ENCODE assay signal across 9 cellular contexts in genomic region chr2:138827426-138828054, GRCh38. TPM values are rescaled to one million over a fixed set of nuclear protein-coding genes. Genes with fewer than 3 reads are reported as not detected.
DNase-seq lines count a peak whose midpoint lies in the region; ATAC-seq, FAIRE-seq and TF ChIP-seq lines count a peak whose summit lies in the region.
"Had no signal": no experiment of that assay in that cellular context is flagged by ENCODE, and none has a peak within 500 bp of the region (broad histone marks: within the 10 kb centered on the region; RNA-seq: fewer than 3 reads in every experiment).

No MANE protein-coding gene starts in this region.

- FAIRE-seq in GM18507 (lab: Jason Lieb, UNC) = peak; percentile 83
- FAIRE-seq in TTC549 (lab: Jason Lieb, UNC) = peak; percentile 96

- no peaks in the 10 kb centered on the region for H3K9me3 ChIP-seq in osteoblast (ENCODE audit: low read depth, low read length)

- no peaks in the 10 kb centered on the region for H3K4me1 ChIP-seq in osteoblast (ENCODE audit: insufficient read depth, low read length)

- no peaks in the 10 kb centered on the region for H4K20me1 ChIP-seq in osteoblast (ENCODE audit: insufficient read depth, low read length)

- H3K79me2 ChIP-seq in osteoblast (ENCODE audit: insufficient read depth, low read length) = no peaks in the 10 kb centered on the region

- peak; percentile 73 for ATAC-seq in HG02973 (IDR thresholded peaks at IDR 0.05; ENCODE audit: unreplicated experiment)

- no peak overlapping the region for H3K4me2 ChIP-seq in osteoblast (ENCODE audit: insufficient read depth, low read length)

- H2AFZ ChIP-seq in osteoblast (ENCODE audit: low read length) = no peak overlapping the region

- no peaks in the 10 kb centered on the region for H3K36me3 ChIP-seq in osteoblast (ENCODE audit: insufficient read depth, low read length)

- DNase-seq in CD1c-positive myeloid dendritic cell (ENCODE audit: extremely low spot score) (peak; percentile 74), GM18507 (ENCODE audit: extremely low spot score, insufficient read length, low read depth) (peak; percentile 28), NCI-H1694 treated with DMSO at 0.1 percent for 48 hours (lab: John Stamatoyannopoulos, UW) (peak; percentile 87), foreskin fibroblast (peak; percentile 46 to 76), osteoblast (ENCODE audit: insufficient read length, low spot score, missing footprints) (no peak)
- no peak for DNase-seq in stimulated activated naive CD4-positive, alpha-beta T cell treated with Interleukin-2 at 50 U/mL for 16 hours (lab: John Stamatoyannopoulos, UW)

- H3K27ac ChIP-seq in osteoblast (ENCODE audit: low read depth, low read length) = no peak overlapping the region
- H3K27ac ChIP-seq: skin epidermis had no signal

- H3K4me3 ChIP-seq in foreskin fibroblast (ENCODE audit: low read depth in 1 of 2, low read length in 2 of 2) = no peak overlapping the region
- no peak overlapping the region for H3K4me3 ChIP-seq in osteoblast (ENCODE audit: insufficient read depth, low read length)
- H3K4me3 ChIP-seq: skin epidermis had no signal

- no peaks in the 10 kb centered on the region for H3K27me3 ChIP-seq in osteoblast (ENCODE audit: insufficient read depth, low read length)

- TF ChIP-seq CTCF in foreskin fibroblast (IDR thresholded peaks at IDR 0.05; ENCODE audit: low read depth, low read length) (peak; percentile 59), osteoblast (IDR thresholded peaks at IDR 0.05; ENCODE audit: extremely low read depth, low read depth, low read length) (peak; percentile 71)

RNA-seq across cellular contexts. Expression of gene NXPH2, which starts 47.4 kb away (rescaled TPM):
- not detected in 2 replicates for total RNA-seq in osteoblast

Comparison
In these comparisons a context has a peak if more than half of its experiments do, and no peak if none do; other contexts are left out.
1. DNase-seq: peak in CD1c-positive myeloid dendritic cell (single experiment), GM18507 (single experiment), NCI-H1694 treated with DMSO at 0.1 percent for 48 hours (single experiment) and foreskin fibroblast (2 of 2); none in osteoblast (single experiment) and stimulated activated naive CD4-positive, alpha-beta T cell treated with Interleukin-2 at 50 U/mL for 16 hours (single experiment).